ENCODE assay signal across 8 cellular contexts in the genomic region with DNA sequence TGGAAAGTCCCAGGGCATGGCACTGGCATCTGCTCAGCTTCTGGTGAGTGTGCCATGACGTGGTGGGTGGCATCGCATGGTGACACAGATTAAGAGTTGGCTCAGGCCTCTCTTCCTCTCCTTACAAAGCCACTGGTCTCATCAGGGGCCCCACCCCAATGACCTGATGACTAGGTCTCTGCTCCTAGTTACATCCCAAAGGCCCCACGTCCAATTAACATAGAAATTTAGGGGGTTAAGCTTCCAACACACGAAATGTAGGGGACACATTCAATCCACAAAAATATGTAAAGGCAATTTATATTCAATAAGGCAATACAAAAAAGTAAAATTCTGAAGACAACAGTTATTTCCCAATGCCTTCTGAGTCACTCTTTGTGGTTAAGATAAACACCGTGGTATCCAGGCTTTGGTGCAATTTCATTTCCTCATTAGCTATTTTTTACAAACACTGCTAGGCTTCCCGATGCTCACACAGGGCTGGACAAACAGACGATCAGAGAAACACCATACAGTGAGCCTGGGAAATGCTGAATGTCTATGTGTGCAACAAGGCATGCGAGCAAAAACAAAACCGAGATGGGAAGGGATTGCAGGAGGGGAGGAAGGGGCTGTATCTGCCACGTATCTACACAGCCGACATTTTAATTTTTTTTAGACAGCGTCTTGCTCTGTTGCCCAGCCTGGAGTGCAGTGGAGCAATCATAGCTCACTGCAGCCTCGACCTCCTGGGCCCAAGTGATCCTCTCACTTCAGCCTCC.
DNase-seq lines count a peak whose midpoint lies in the region; ATAC-seq lines count a peak whose summit lies in the region.

No MANE protein-coding gene starts in this region.

- DNase-seq in Right ventricle myocardium inferior (ENCODE audit: missing footprints) (peak; percentile 85), cardiac septum (ENCODE audit: low spot score) (no peak), T-helper 9 cell (peak; percentile 55), dermis blood vessel endothelial cell (peak; percentile 77), non-pigmented ciliary epithelial cell (ENCODE audit: low read depth) (peak; percentile 88), NCI-H2196 (lab: John Stamatoyannopoulos, UW; ENCODE audit: unreplicated experiment) (no peak), NCI-H345 treated with DMSO at 0.1 percent for 48 hours (lab: John Stamatoyannopoulos, UW; ENCODE audit: unreplicated experiment) (no peak)

- intact Hi-C loops in Right ventricle myocardium inferior (cut with DNase I) = no loop called here
- intact Hi-C loops in cardiac septum (cut with DNase I) = loop anchor here (5.0 kb wide), 2 partner anchors 67 to 147 kb away; partner anchors contain the start of gene MBP

- ATAC-seq in Right ventricle myocardium inferior = peak; percentile 44
- peak; percentile 21 for ATAC-seq in HG03558 (IDR thresholded peaks at IDR 0.05; ENCODE audit: extremely low read depth, unreplicated experiment)

Comparison
In these comparisons a context has a peak if more than half of its experiments do, and no peak if none do; other contexts are left out.
1. DNase-seq: peak in Right ventricle myocardium inferior (single experiment), T-helper 9 cell (single experiment), dermis blood vessel endothelial cell (single experiment) and non-pigmented ciliary epithelial cell (single experiment); none in cardiac septum (single experiment), NCI-H2196 (single experiment) and NCI-H345 treated with DMSO at 0.1 percent for 48 hours (single experiment).